In the genomic region with DNA sequence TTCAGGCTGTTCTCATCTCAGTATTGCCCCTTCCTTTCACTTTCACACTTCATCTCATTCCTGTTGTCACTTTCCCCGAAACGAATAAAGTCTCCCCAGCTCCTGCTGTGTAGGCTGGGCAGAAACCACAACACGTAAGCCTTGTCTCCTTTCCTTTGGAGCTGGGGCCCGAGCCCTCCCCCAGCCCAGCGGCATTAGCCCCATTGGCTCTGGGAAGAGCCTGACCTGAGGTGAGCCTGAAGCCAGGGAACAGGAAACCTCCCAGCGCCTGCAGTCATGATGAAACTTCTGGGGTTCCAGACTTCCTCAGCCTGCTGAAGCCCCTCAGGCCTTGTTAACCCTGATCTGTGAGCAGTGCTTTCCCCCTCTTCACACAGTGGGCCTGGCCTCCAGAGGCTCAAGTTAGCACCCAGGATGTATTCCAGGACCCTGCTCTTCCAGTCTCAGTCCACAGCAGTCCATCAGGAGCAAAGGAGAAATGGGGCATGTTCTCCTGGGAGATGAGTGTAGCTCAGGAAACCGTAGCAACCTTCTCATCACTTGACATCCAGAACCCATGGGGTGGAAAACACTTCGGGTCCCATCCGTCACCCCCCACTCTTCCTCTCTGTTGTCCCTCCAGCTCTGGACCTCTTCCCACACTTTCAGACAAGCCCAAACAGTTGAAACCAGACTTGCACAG, we compare ENCODE assay signal across 1 cellular context.
TF ChIP-seq lines count a peak whose summit lies in the region.

No MANE protein-coding gene starts in this region.

TF ChIP-seq in IMR-90, 13 proteins besides CTCF, POLR2A, EP300 and RAD21:
- no peak for TF ChIP-seq MXI1 (IDR thresholded peaks at IDR 0.05; ENCODE audit: borderline replicate concordance, low read depth, low read length)
- no peak for TF ChIP-seq BHLHE40 (IDR thresholded peaks at IDR 0.05; ENCODE audit: low read depth, low read length)
- TF ChIP-seq SMC3 (IDR thresholded peaks at IDR 0.05; ENCODE audit: low read depth, low read length): no peak
- TF ChIP-seq CEBPB (IDR thresholded peaks at IDR 0.05; ENCODE audit: low read depth, low read length): no peak
- no peak for TF ChIP-seq RCOR1 (IDR thresholded peaks at IDR 0.05; ENCODE audit: insufficient replicate concordance, low read length)
- no peak for TF ChIP-seq CHD1 (IDR thresholded peaks at IDR 0.05; ENCODE audit: low read depth, low read length)
- TF ChIP-seq FOS (IDR thresholded peaks at IDR 0.05; ENCODE audit: low read depth, low read length): no peak
- no peak for TF ChIP-seq MAFK (IDR thresholded peaks at IDR 0.05; ENCODE audit: low read depth, low read length)
- TF ChIP-seq, protein P1, sequence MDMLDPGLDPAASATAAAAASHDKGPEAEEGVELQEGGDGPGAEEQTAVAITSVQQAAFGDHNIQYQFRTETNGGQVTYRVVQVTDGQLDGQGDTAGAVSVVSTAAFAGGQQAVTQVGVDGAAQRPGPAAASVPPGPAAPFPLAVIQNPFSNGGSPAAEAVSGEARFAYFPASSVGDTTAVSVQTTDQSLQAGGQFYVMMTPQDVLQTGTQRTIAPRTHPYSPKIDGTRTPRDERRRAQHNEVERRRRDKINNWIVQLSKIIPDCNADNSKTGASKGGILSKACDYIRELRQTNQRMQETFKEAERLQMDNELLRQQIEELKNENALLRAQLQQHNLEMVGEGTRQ (IDR thresholded peaks at IDR 0.05; ENCODE audit: low read depth, low read length): no peak
- no peak for TF ChIP-seq RFX5 (IDR thresholded peaks at IDR 0.05; ENCODE audit: low read depth, low read length)
- TF ChIP-seq NFE2L2 (IDR thresholded peaks at IDR 0.05; ENCODE audit: low read depth, low read length): no peak
- TF ChIP-seq MAZ (IDR thresholded peaks at IDR 0.05; ENCODE audit: borderline replicate concordance, low read depth, low read length): no peak
- TF ChIP-seq, protein P2, sequence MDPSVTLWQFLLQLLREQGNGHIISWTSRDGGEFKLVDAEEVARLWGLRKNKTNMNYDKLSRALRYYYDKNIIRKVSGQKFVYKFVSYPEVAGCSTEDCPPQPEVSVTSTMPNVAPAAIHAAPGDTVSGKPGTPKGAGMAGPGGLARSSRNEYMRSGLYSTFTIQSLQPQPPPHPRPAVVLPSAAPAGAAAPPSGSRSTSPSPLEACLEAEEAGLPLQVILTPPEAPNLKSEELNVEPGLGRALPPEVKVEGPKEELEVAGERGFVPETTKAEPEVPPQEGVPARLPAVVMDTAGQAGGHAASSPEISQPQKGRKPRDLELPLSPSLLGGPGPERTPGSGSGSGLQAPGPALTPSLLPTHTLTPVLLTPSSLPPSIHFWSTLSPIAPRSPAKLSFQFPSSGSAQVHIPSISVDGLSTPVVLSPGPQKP (IDR thresholded peaks at IDR 0.05; ENCODE audit: borderline replicate concordance, low read depth, low read length): no peak
